ENCODE assay signal across 1 cellular context in genomic region chr1:44820945-44821715, GRCh38.
TF ChIP-seq lines count a peak whose summit lies in the region.

No MANE protein-coding gene starts in this region.

TF ChIP-seq in K562, 482 proteins besides CTCF, POLR2A, EP300 and RAD21:
- no peak for TF ChIP-seq ZBTB33 (CRISPR knock-in tag; IDR thresholded peaks at IDR 0.05)
- TF ChIP-seq ZNF583 (CRISPR knock-in tag; IDR thresholded peaks at IDR 0.05): 0 out of 2 replicates have a peak, but pooled peaks have one; percentile 40
- TF ChIP-seq NFIC (IDR thresholded peaks at IDR 0.05): peak; percentile 61
